Comparison of ENCODE assay signal across 20 cellular contexts in the genomic region with DNA sequence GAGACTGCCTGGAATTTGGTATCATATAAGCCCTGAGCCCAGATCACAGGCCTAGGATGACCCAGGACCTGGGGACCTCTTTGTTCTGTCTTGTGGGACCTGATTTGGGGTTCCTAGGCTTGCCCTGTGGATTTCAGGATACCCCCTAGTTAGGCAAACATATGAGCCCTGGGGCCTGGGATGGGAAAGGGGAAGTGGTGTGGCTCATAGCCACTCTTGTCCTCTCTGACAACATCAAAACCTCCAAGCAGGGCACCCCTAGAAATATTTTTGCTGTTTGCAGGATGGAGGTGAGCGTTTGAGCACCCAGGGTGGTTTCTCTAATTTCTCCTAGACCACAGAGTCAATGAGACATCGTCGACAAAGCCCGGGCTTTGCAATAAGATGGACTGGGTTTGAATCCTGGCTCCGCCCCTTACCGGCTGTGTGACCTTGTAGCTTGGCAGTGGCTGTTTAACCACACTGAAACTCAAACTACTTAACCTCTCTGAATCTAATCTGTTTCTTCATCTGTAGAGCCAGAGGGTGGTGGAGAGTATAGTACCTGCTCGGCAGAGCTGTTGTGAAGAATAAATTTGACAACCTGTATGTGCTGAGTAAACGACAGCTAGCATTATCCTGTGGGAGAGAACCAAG. TPM values are rescaled to one million over a fixed set of nuclear protein-coding genes. Genes with fewer than 3 reads are reported as not detected.
A peak's percentile ranks its signal among the peaks of the same experiment; 100 is the strongest.
DNase-seq lines count a peak whose midpoint lies in the region; ATAC-seq and TF ChIP-seq lines count a peak whose summit lies in the region.
"Had no signal": no experiment of that assay in that cellular context is flagged by ENCODE, and none has a peak within 500 bp of the region (broad histone marks: within the 10 kb centered on the region; RNA-seq: fewer than 3 reads in every experiment).

No MANE protein-coding gene starts in this region.

- H3K36me3 ChIP-seq in SJCRH30 (peaks cover 10% of the 10 kb centered on the region; the same call in 1 of the 2 replicates), neural progenitor cell (no peaks in the 10 kb centered on the region), stomach (no peaks in the 10 kb centered on the region)
- H3K36me3 ChIP-seq: BLaER1 treated with 17β-estradiol and CSF1 and Interleukin-3, amounts not matched to agents 10 nM and 100 nM had no signal

- peak overlapping the region; percentile 24 for H3K27ac Mint-ChIP-seq in neural progenitor cell
- H3K27ac Mint-ChIP-seq: CD8-positive, alpha-beta memory T cell had no signal

- peaks cover 23% of the 10 kb centered on the region for H3K27me3 Mint-ChIP-seq in neural progenitor cell (ENCODE audit: insufficient read depth, low read depth)

- no peak for ATAC-seq in GM18909 (IDR thresholded peaks at IDR 0.05; ENCODE audit: poor library complexity, unreplicated experiment)

- no peak overlapping the region for H3K4me2 ChIP-seq in neural progenitor cell

- H3K27ac ChIP-seq in SJCRH30 = peak overlapping the region; percentile 100
- H3K27ac ChIP-seq in neural progenitor cell = no peak overlapping the region
- no peak overlapping the region for H3K27ac ChIP-seq in stomach
- H3K27ac ChIP-seq: BLaER1 treated with 17β-estradiol and CSF1 and Interleukin-3, amounts not matched to agents 10 nM and 100 nM; RWPE1 had no signal

- no peaks in the 10 kb centered on the region for H3K36me3 Mint-ChIP-seq in neural progenitor cell
- H3K36me3 Mint-ChIP-seq: CD8-positive, alpha-beta memory T cell; IgD-negative memory B cell had no signal

- TF ChIP-seq CTCF in neural progenitor cell (IDR thresholded peaks at IDR 0.05) (no peak), stomach (IDR thresholded peaks at IDR 0.05) (no peak)

- H3F3A ChIP-seq in neural progenitor cell (ENCODE audit: low read depth) = peaks cover 19% of the 10 kb centered on the region

- WGBS in stomach, 5 donors = 70 to 78% (median 74%) methylated on average over 8 of the region's 8 CpGs

- H3K9ac ChIP-seq in neural progenitor cell = no peak overlapping the region
- H3K9ac ChIP-seq: BLaER1 treated with 17β-estradiol and CSF1 and Interleukin-3, amounts not matched to agents 10 nM and 100 nM had no signal

- H3K9me3 ChIP-seq in SJCRH30 (replicated peaks) (no peaks in the 10 kb centered on the region), neural progenitor cell (ENCODE audit: low read depth) (no peaks in the 10 kb centered on the region), stomach (no peaks in the 10 kb centered on the region)
- H3K9me3 ChIP-seq: BLaER1 treated with 17β-estradiol and CSF1 and Interleukin-3, amounts not matched to agents 10 nM and 100 nM had no signal

- H3K4me3 ChIP-seq in SJCRH30 (no peak overlapping the region), neural progenitor cell (no peak overlapping the region), stomach (no peak overlapping the region)
- H3K4me3 ChIP-seq: BLaER1 treated with 17β-estradiol and CSF1 and Interleukin-3, amounts not matched to agents 10 nM and 100 nM had no signal

- H3K27me3 ChIP-seq in SJCRH30 (no peaks in the 10 kb centered on the region), neural progenitor cell (peaks cover 57% of the 10 kb centered on the region), stomach (peaks cover 0 to 36% (median 20%) of the 10 kb centered on the region in 3 donors)

- DNase-seq in SKM-1 treated with dmso at 0.1 percent for 144 hours (lab: John Stamatoyannopoulos, UW; ENCODE audit: unreplicated experiment) (peak; percentile 37), SKM-1 (lab: John Stamatoyannopoulos, UW; ENCODE audit: unreplicated experiment) (no peak), MV-4-11 (lab: John Stamatoyannopoulos, UW) (peak; percentile 78), SJCRH30 (peak in 1 of 2 experiments; percentile 47), neural progenitor cell (ENCODE audit: low spot score) (no peak), stomach (no peak), posterior cingulate gyrus (no peak)
- DNase-seq: CD8-positive, alpha-beta memory T cell; DMS79 treated with DMSO at 0.1 percent for 48 hours; HCEC 1CT; NCI-H1092 treated with DMSO at 0.1 percent for 48 hours; NCI-H1694; NCI-H510A treated with DMSO at 0.1 percent for 48 hours; NCI-H82 had no signal

- intact Hi-C loops in stomach (cut with DNase I; ENCODE audit: low total_unique reads) (no loop called here), posterior cingulate gyrus (cut with DNase I) (no loop called here)

- peaks cover 59% of the 10 kb centered on the region for H3K4me1 ChIP-seq in SJCRH30
- H3K4me1 ChIP-seq in neural progenitor cell = peaks cover 29% of the 10 kb centered on the region
- peaks cover 3 to 11% (median 6%) of the 10 kb centered on the region in 4 donors for H3K4me1 ChIP-seq in stomach

- no peak for TF ChIP-seq POLR2A in stomach (IDR thresholded peaks at IDR 0.05)

- H3K4me1 Mint-ChIP-seq in neural progenitor cell = peaks cover 78% of the 10 kb centered on the region

- peaks cover 10% of the 10 kb centered on the region for H4K20me1 ChIP-seq in neural progenitor cell (ENCODE audit: low read depth)

- H3K9me3 Mint-ChIP-seq in neural progenitor cell = no peaks in the 10 kb centered on the region
- H3K9me3 Mint-ChIP-seq: CD8-positive, alpha-beta memory T cell; IgD-negative memory B cell had no signal

- TF ChIP-seq EP300 in stomach (IDR thresholded peaks at IDR 0.05) = no peak

- no peak overlapping the region for H2AFZ ChIP-seq in neural progenitor cell (replicated peaks)

- H3K4me3 Mint-ChIP-seq in neural progenitor cell = no peak overlapping the region
- H3K4me3 Mint-ChIP-seq: CD8-positive, alpha-beta memory T cell had no signal

- no peaks in the 10 kb centered on the region for H3K79me2 ChIP-seq in neural progenitor cell (ENCODE audit: low read depth)

RNA-seq across cellular contexts. Expression of a gene that starts 5.3 kb away (rescaled TPM):
- 40.2 and 42.1 TPM in 2 replicates for total RNA-seq in SJCRH30 (2014; rRNA removed; shearing (Covaris generic))
- 0.74 TPM in 1 of 2 replicates, not detected in the other for total RNA-seq in neural progenitor cell (ENCODE audit: low replicate concordance)
- 1 to 10 TPM in 1 of 5 donors, under 1 TPM in 2, not detected in 2; 0.43 to 1.3 (median 0.92) TPM for total RNA-seq in stomach
- under 1 TPM; 0.44 to 0.76 (median 0.73) TPM for polyA plus RNA-seq in stomach
- total RNA-seq: CD8-positive, alpha-beta memory T cell; HT1080; SK-MEL-5 had no signal
- polyA plus RNA-seq: CD8-positive, alpha-beta memory T cell; IgD-negative memory B cell had no signal

Comparison
In these comparisons a context has a peak if more than half of its experiments do, and no peak if none do; other contexts are left out.
1. DNase-seq: peak in SKM-1 treated with dmso at 0.1 percent for 144 hours (single experiment) and MV-4-11 (single experiment); none in SKM-1 (single experiment), neural progenitor cell (single experiment), stomach (single experiment) and posterior cingulate gyrus (0 of 10).
2. RNA of a gene that starts 5.3 kb away (total RNA-seq): 40.2 to 42.1 TPM in SJCRH30; 0.43 to 1.3 TPM in stomach and 0.74 TPM in neural progenitor cell; every median in the first group is over 10 times any median in the second.